Comparison of ENCODE assay signal across 31 cellular contexts in the genomic region with DNA sequence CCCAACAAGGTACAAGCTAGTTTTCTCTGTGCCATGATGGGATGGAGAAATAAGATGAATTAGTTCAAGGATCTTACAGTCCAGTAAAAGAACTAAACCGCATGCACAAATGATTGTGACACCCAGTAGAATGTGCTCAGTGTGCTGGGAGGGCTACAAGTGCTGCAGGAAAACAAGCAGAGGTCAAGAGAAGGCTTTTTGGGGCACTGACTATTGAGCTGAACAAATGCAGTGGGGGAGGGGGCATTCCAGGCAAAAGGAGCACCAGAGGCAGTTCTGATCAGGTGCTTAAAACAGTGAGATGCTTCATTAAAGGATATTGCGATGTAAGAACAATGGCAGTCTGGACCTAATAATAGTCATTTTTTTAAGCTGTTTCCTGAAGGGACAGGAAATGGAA. TPM values are rescaled to one million over a fixed set of nuclear protein-coding genes. Genes with fewer than 3 reads are reported as not detected.
"Had no signal": no experiment of that assay in that cellular context is flagged by ENCODE, and none has a peak within 500 bp of the region (broad histone marks: within the 10 kb centered on the region; RNA-seq: fewer than 3 reads in every experiment).

No MANE protein-coding gene starts in this region.

- H3K27me3 ChIP-seq: ovary, upper lobe of right lung, uterus had no signal

- H3K9me3 ChIP-seq: esophagus muscularis mucosa, heart right ventricle, left ventricle myocardium inferior, lower lobe of right lung, ovary, psoas muscle, spleen, suprapubic skin, transverse colon, upper lobe of right lung, uterus had no signal

- H3K9me3 Mint-ChIP-seq: immature natural killer cell; naive thymus-derived CD8-positive, alpha-beta T cell; stimulated activated memory B cell treated with anti-CD40 and anti-IgM and Interleukin-4, amounts not matched to agents 10 μg/mL and 1 μg/mL and 100 μg/mL, for 72 hours had no signal

- H3K4me1 ChIP-seq: heart right ventricle, left ventricle myocardium inferior, psoas muscle, suprapubic skin, upper lobe of right lung, uterus had no signal

- H3K27ac ChIP-seq: coronary artery, esophagus muscularis mucosa, foreskin keratinocyte, heart right ventricle, left ventricle myocardium inferior, lower lobe of right lung, ovary, psoas muscle, skin epidermis, spleen, suprapubic skin, transverse colon, upper lobe of right lung, uterus had no signal

- H3K4me3 Mint-ChIP-seq: immature natural killer cell; naive thymus-derived CD8-positive, alpha-beta T cell; stimulated activated memory B cell treated with anti-CD40 and anti-IgM and Interleukin-4, amounts not matched to agents 10 μg/mL and 1 μg/mL and 100 μg/mL, for 72 hours had no signal

- H3K4me3 ChIP-seq: coronary artery, esophagus muscularis mucosa, heart right ventricle, left ventricle myocardium inferior, lower lobe of right lung, ovary, psoas muscle, skin epidermis, spleen, suprapubic skin, transverse colon, upper lobe of right lung, uterus had no signal

- H3K27ac Mint-ChIP-seq: immature natural killer cell; naive thymus-derived CD8-positive, alpha-beta T cell; stimulated activated memory B cell treated with anti-CD40 and anti-IgM and Interleukin-4, amounts not matched to agents 10 μg/mL and 1 μg/mL and 100 μg/mL, for 72 hours had no signal

- DNase-seq: dermis blood vessel endothelial cell; effector memory CD4-positive, alpha-beta T cell; foreskin keratinocyte; glutamatergic neuron; heart right ventricle; hippocampal formation; immature natural killer cell; islet precursor cell; kidney glomerular epithelial cell; left colon; left ventricle myocardium inferior; lower lobe of right lung; naive thymus-derived CD8-positive, alpha-beta T cell; occipital lobe; ovary; posterior cingulate gyrus; psoas muscle; right cardiac atrium; spleen; stimulated activated CD4-positive, alpha-beta T cell treated with anti-CD3 and anti-CD28 coated beads, Interleukin-4, amount 100 ng/mL, for 4 hours; stimulated activated naive CD8-positive, alpha-beta T cell treated with anti-CD3 and anti-CD28 coated beads, Interleukin-15, Interleukin-2, amounts not matched to agents 100 U/mL and 50 U/mL, for 24 hours; transverse colon; upper lobe of right lung; uterus had no signal

- H3K36me3 Mint-ChIP-seq: immature natural killer cell; naive thymus-derived CD8-positive, alpha-beta T cell; stimulated activated memory B cell treated with anti-CD40 and anti-IgM and Interleukin-4, amounts not matched to agents 10 μg/mL and 1 μg/mL and 100 μg/mL, for 72 hours had no signal

- ATAC-seq: foreskin keratinocyte; heart right ventricle; left colon; lower lobe of right lung; naive thymus-derived CD8-positive, alpha-beta T cell; psoas muscle; right cardiac atrium; stimulated activated memory B cell treated with anti-CD40 and anti-IgM and Interleukin-4, amounts not matched to agents 10 μg/mL and 1 μg/mL and 100 μg/mL, for 72 hours; stimulated activated naive CD8-positive, alpha-beta T cell treated with anti-CD3 and anti-CD28 coated beads, Interleukin-15, Interleukin-2, amounts not matched to agents 100 U/mL and 50 U/mL, for 24 hours; upper lobe of right lung had no signal

- H3K36me3 ChIP-seq: esophagus muscularis mucosa, heart right ventricle, left ventricle myocardium inferior, lower lobe of right lung, ovary, suprapubic skin, transverse colon, upper lobe of right lung, uterus had no signal

RNA-seq across cellular contexts. Expression of gene SLC27A2, which starts 6.0 kb away (rescaled TPM):
- total RNA-seq: endothelial cell of umbilical vein, left ventricle myocardium inferior, myocyte, psoas muscle had no signal
